18 cellular contexts compared by ENCODE assay signal in the genomic region with DNA sequence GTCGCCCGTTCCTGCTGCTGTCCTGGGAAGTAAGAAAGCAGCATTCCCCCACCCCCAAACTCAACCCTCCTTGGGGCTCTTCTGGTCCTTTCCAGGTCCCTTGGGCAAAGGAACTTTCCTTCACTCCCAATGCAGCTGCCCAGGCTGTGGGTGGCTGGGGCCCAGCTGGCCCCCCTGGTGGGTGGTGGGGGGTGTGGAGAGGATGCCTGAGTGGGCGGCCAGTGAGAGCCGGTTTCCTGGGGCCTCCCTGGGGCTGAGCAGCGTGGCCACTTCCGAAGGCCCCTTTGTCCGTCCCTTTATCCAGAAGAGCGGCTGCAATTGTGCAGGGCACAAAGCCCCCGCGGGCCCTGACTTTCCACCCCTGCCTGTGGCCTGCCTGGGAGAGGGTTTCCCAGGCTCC.
DNase-seq lines count a peak whose midpoint lies in the region; ATAC-seq and TF ChIP-seq lines count a peak whose summit lies in the region.
"Had no signal": no experiment of that assay in that cellular context is flagged by ENCODE, and none has a peak within 500 bp of the region (broad histone marks: within the 10 kb centered on the region; RNA-seq: fewer than 3 reads in every experiment).

No MANE protein-coding gene starts in this region.

- no peak overlapping the region for H3K4me3 Mint-ChIP-seq in brain
- no peak overlapping the region for H3K4me3 Mint-ChIP-seq in neural progenitor cell
- H3K4me3 Mint-ChIP-seq in endothelial cell (ENCODE audit: unreplicated experiment) = no peak overlapping the region
- H3K4me3 Mint-ChIP-seq: B cell; CD4-positive, alpha-beta T cell; CD8-positive, alpha-beta T cell had no signal

- H3K4me2 ChIP-seq in neural progenitor cell = peak overlapping the region; percentile 31
- H3K4me2 ChIP-seq: A549 had no signal

- H3K79me2 ChIP-seq in neural progenitor cell (ENCODE audit: low read depth) = no peaks in the 10 kb centered on the region

- no peak overlapping the region for H3K9ac ChIP-seq in neural progenitor cell
- H3K9ac ChIP-seq: BLaER1 treated with 17β-estradiol and CSF1 and Interleukin-3, amounts not matched to agents 10 nM and 100 nM had no signal

- peaks cover 0 to 6% (median 0%) of the 10 kb centered on the region in 5 experiments for H3K9me3 Mint-ChIP-seq in brain
- no peaks in the 10 kb centered on the region for H3K9me3 Mint-ChIP-seq in neural progenitor cell
- H3K9me3 Mint-ChIP-seq in endothelial cell (ENCODE audit: unreplicated experiment) = no peaks in the 10 kb centered on the region
- H3K9me3 Mint-ChIP-seq: CD4-positive, alpha-beta T cell; CD8-positive, alpha-beta T cell had no signal

- no peak for ATAC-seq in GM18517 (IDR thresholded peaks at IDR 0.05; ENCODE audit: unreplicated experiment)
- ATAC-seq: CD8-positive, alpha-beta T cell had no signal

- no peak overlapping the region for H3K27ac ChIP-seq in neural progenitor cell
- H3K27ac ChIP-seq: 22Rv1; A549; BLaER1 treated with 17β-estradiol and CSF1 and Interleukin-3, amounts not matched to agents 10 nM and 100 nM; C4-2B had no signal

- no peaks in the 10 kb centered on the region for H3K9me3 ChIP-seq in neural progenitor cell (ENCODE audit: low read depth)
- H3K9me3 ChIP-seq: A549; BLaER1 treated with 17β-estradiol and CSF1 and Interleukin-3, amounts not matched to agents 10 nM and 100 nM; Caco-2 had no signal

- H4K20me1 ChIP-seq in neural progenitor cell (ENCODE audit: low read depth) = peaks cover 4% of the 10 kb centered on the region

- no peak overlapping the region for H2AFZ ChIP-seq in neural progenitor cell (replicated peaks)

- peak; percentile 47 for DNase-seq in H7
- DNase-seq in neural progenitor cell (ENCODE audit: low spot score) = no peak
- DNase-seq in endothelial cell (ENCODE audit: low spot score) = no peak
- DNase-seq in T-helper 2 cell = no peak
- DNase-seq: AML-193; Caco-2; Calu3; CD4-positive, alpha-beta T cell; CD8-positive, alpha-beta T cell; DMS79 treated with DMSO at 0.1 percent for 48 hours; GF-D8 had no signal

- H3K36me3 Mint-ChIP-seq in brain (no peaks in the 10 kb centered on the region), neural progenitor cell (no peaks in the 10 kb centered on the region), endothelial cell (ENCODE audit: low read depth, unreplicated experiment) (no peaks in the 10 kb centered on the region)
- H3K36me3 Mint-ChIP-seq: CD8-positive, alpha-beta T cell had no signal

- peaks cover 7% of the 10 kb centered on the region for H3K4me1 ChIP-seq in neural progenitor cell

- H3K4me3 ChIP-seq in H7 (ENCODE audit: insufficient read depth, low read depth, low read length) (no peak overlapping the region), neural progenitor cell (no peak overlapping the region)
- H3K4me3 ChIP-seq: A549; BLaER1 treated with 17β-estradiol and CSF1 and Interleukin-3, amounts not matched to agents 10 nM and 100 nM had no signal

- peak overlapping the region in 4 of 5 experiments; percentile 67 to 92 (median 72) for H3K27ac Mint-ChIP-seq in brain
- no peak overlapping the region for H3K27ac Mint-ChIP-seq in neural progenitor cell
- no peak overlapping the region for H3K27ac Mint-ChIP-seq in endothelial cell (ENCODE audit: unreplicated experiment)
- H3K27ac Mint-ChIP-seq: B cell; CD4-positive, alpha-beta T cell; CD8-positive, alpha-beta T cell had no signal

- H3F3A ChIP-seq in neural progenitor cell (ENCODE audit: low read depth) = no peaks in the 10 kb centered on the region

- peaks cover 57% of the 10 kb centered on the region for H3K4me1 Mint-ChIP-seq in brain
- peaks cover 5% of the 10 kb centered on the region for H3K4me1 Mint-ChIP-seq in neural progenitor cell
- H3K4me1 Mint-ChIP-seq in endothelial cell (ENCODE audit: unreplicated experiment) = peaks cover 12% of the 10 kb centered on the region

- peaks cover 8% of the 10 kb centered on the region for H3K27me3 Mint-ChIP-seq in brain
- H3K27me3 Mint-ChIP-seq in neural progenitor cell (ENCODE audit: insufficient read depth, low read depth) = peaks cover 27% of the 10 kb centered on the region
- peaks cover 11% of the 10 kb centered on the region for H3K27me3 Mint-ChIP-seq in endothelial cell (ENCODE audit: unreplicated experiment)

- H3K36me3 ChIP-seq in H7 (replicated peaks; ENCODE audit: control insufficient read depth, insufficient read depth, low read length) (no peaks in the 10 kb centered on the region), neural progenitor cell (no peaks in the 10 kb centered on the region)
- H3K36me3 ChIP-seq: BLaER1 treated with 17β-estradiol and CSF1 and Interleukin-3, amounts not matched to agents 10 nM and 100 nM had no signal

- H3K27me3 ChIP-seq in H7 (ENCODE audit: control insufficient read depth, insufficient read depth, low read length) (peaks cover 8% of the 10 kb centered on the region), neural progenitor cell (peaks cover 100% of the 10 kb centered on the region)
- H3K27me3 ChIP-seq: BLaER1 treated with 17β-estradiol and CSF1 and Interleukin-3, amounts not matched to agents 10 nM and 100 nM had no signal

- TF ChIP-seq CTCF in brain (conservative IDR thresholded peaks at IDR 0.05) = no peak
- TF ChIP-seq CTCF in neural progenitor cell (IDR thresholded peaks at IDR 0.05) = no peak
- no peak for TF ChIP-seq CTCF in endothelial cell (IDR thresholded peaks at IDR 0.05; ENCODE audit: unreplicated experiment)

Comparison
In these comparisons a context has a peak if more than half of its experiments do, and no peak if none do; other contexts are left out.
1. H3K27ac Mint-ChIP-seq: peak in brain (4 of 5); none in neural progenitor cell (single experiment) and endothelial cell (single experiment).